8 cellular contexts compared by ENCODE assay signal in the genomic region with DNA sequence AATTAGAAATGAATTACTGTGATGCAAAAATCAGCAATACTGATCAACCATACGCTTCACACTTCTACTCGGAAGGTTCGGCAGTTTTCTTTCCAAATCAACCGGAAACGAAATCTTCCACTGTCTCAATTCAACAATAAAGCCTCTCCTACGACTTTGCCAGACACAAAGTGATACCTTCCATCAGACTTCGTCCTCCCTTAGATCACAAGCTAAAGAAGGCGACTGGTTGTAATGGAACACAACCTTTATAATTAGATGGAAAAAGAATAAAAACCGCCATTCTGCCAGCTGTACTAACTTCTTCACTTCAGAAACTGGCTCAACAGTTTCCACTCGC. TPM values are rescaled to one million over a fixed set of nuclear protein-coding genes. Genes with fewer than 3 reads are reported as not detected.
DNase-seq lines count a peak whose midpoint lies in the region; ATAC-seq, FAIRE-seq and TF ChIP-seq lines count a peak whose summit lies in the region.

No MANE protein-coding gene starts in this region.

- H3K9me3 ChIP-seq in CD8-positive, alpha-beta memory T cell (ENCODE audit: low read length) = no peaks in the 10 kb centered on the region
- H3K9me3 ChIP-seq in H1 (ENCODE audit: insufficient read depth in 2 of 2, low read depth in 1 of 2, low read length in 1 of 2) (no peaks in the 10 kb centered on the region), neural progenitor cell (ENCODE audit: low read depth) (no peaks in the 10 kb centered on the region)

- H3K27me3 ChIP-seq in CD8-positive, alpha-beta memory T cell (ENCODE audit: insufficient read depth, low read length, poor library complexity, severe bottlenecking) = no peaks in the 10 kb centered on the region
- H3K27me3 ChIP-seq in H1 (replicated peaks in 1 of 4; ENCODE audit: control insufficient read depth in 3 of 4, extremely low read depth in 1 of 4, insufficient read depth in 3 of 4, low read length in 3 of 4) (peaks cover 0 to 2% (median 0%) of the 10 kb centered on the region in 4 experiments; a peak in 1 of 7 replicates), neural progenitor cell (peaks cover 6% of the 10 kb centered on the region)

- peaks cover 0 to 15% (median 1%) of the 10 kb centered on the region in 3 donors for H3K36me3 Mint-ChIP-seq in CD8-positive, alpha-beta memory T cell
- H3K36me3 Mint-ChIP-seq in neural progenitor cell = no peaks in the 10 kb centered on the region

- no peak for FAIRE-seq in H1 (lab: Jason Lieb, UNC)

- ATAC-seq in HG03097 (IDR thresholded peaks at IDR 0.05; ENCODE audit: low FRiP score, unreplicated experiment) (no peak), HG03045 (IDR thresholded peaks at IDR 0.05; ENCODE audit: unreplicated experiment) (no peak)

- no peaks in the 10 kb centered on the region for H3K9me3 Mint-ChIP-seq in CD8-positive, alpha-beta memory T cell
- no peaks in the 10 kb centered on the region for H3K9me3 Mint-ChIP-seq in neural progenitor cell

- H2BK12ac ChIP-seq in H1 (ENCODE audit: low read depth, low read length) = no peak overlapping the region

- H3K79me2 ChIP-seq in H1 (ENCODE audit: control insufficient read depth in 1 of 2, insufficient read depth in 2 of 2, low read length in 2 of 2) (peaks cover 10 to 49% of the 10 kb centered on the region in 2 experiments), neural progenitor cell (ENCODE audit: low read depth) (peaks cover 55% of the 10 kb centered on the region)

- peaks cover 23% of the 10 kb centered on the region for H3K4me1 ChIP-seq in CD8-positive, alpha-beta memory T cell (ENCODE audit: insufficient read depth, low read length)
- H3K4me1 ChIP-seq in H1 (replicated peaks in 1 of 4; ENCODE audit: control insufficient read depth in 3 of 4, insufficient read depth in 4 of 4, low read length in 3 of 4) (peaks cover 0 to 2% (median under 1%) of the 10 kb centered on the region in 4 experiments; a peak in 3 of 7 replicates), neural progenitor cell (peaks cover 15% of the 10 kb centered on the region)

- peaks cover 0 to 2% of the 10 kb centered on the region in 2 donors for H3K27me3 Mint-ChIP-seq in CD8-positive, alpha-beta memory T cell
- H3K27me3 Mint-ChIP-seq in neural progenitor cell (ENCODE audit: insufficient read depth, low read depth) = peaks cover 3% of the 10 kb centered on the region

- H4K8ac ChIP-seq in H1 (ENCODE audit: extremely low read depth, insufficient read depth, low read length) = no peak overlapping the region

- POLR2A ChIA-PET in CD8-positive, alpha-beta memory T cell (lab: Charles Lee) = interaction anchor here (1.0 kb wide), 1 partner anchor 11 kb away, joined by 3 read pairs; no protein-coding TSS in a partner anchor
- POLR2A ChIA-PET in H1 (lab: Charles Lee; ENCODE audit: partially characterized antibody) = interaction anchor here (0.8 to 2.0 kb wide), 10 partner anchors 9 to 432 kb away, joined by 3 to 10 read pairs (median 3); no protein-coding TSS in a partner anchor

- H3K18ac ChIP-seq in H1 (ENCODE audit: extremely low read depth, low read length) = peak overlapping the region; percentile 49; the same call in 1 of the 2 replicates

- H3K56ac ChIP-seq in H1 (replicated peaks; ENCODE audit: insufficient read length, low read depth, low read length) = peak overlapping the region; percentile 91

- TF ChIP-seq RAD21 in H1 (IDR thresholded peaks at IDR 0.05 in 1 of 2, conservative IDR thresholded peaks at IDR 0.05 in 1 of 2; ENCODE audit: low read depth in 2 of 2, low read length in 2 of 2) = no peak

- H4K5ac ChIP-seq in H1 (ENCODE audit: insufficient read length, low read depth, low read length) = peak overlapping the region; percentile 73

- no peak overlapping the region for H2BK20ac ChIP-seq in H1 (ENCODE audit: low read length)

- no peak overlapping the region for H3K14ac ChIP-seq in H1 (ENCODE audit: insufficient read length)

- H2BK120ac ChIP-seq in H1 (replicated peaks; ENCODE audit: low read depth, low read length) = no peak overlapping the region

- peak overlapping the region; percentile 94 for H4K91ac ChIP-seq in H1 (replicated peaks; ENCODE audit: insufficient read length, low read length)

- no peak for DNase-seq in CD8-positive, alpha-beta memory T cell
- DNase-seq in NAMALWA (ENCODE audit: low spot score) (peak; percentile 40), H1 (ENCODE audit: low read depth in 1 of 2, low spot score in 2 of 2) (no peak), neural progenitor cell (ENCODE audit: low spot score) (peak; percentile 4), glomerular visceral epithelial cell (ENCODE audit: extremely low spot score) (no peak), NCI-H2107 (lab: John Stamatoyannopoulos, UW) (no peak)

- peak overlapping the region; percentile 73 to 96 (median 88) for H3K27ac Mint-ChIP-seq in CD8-positive, alpha-beta memory T cell
- H3K27ac Mint-ChIP-seq in neural progenitor cell = peak overlapping the region; percentile 65

- peak overlapping the region; percentile 85; the same call in 1 of the 2 replicates for H2BK5ac ChIP-seq in H1 (ENCODE audit: low read depth, low read length)

- peak overlapping the region; percentile 71 to 72 for H3K4me2 ChIP-seq in H1 (ENCODE audit: insufficient read depth in 1 of 2, low read depth in 2 of 2, low read length in 2 of 2)
- peak overlapping the region; percentile 83 for H3K4me2 ChIP-seq in neural progenitor cell

- TF ChIP-seq EP300 in H1 (IDR thresholded peaks at IDR 0.05; ENCODE audit: borderline replicate concordance in 1 of 2, low read depth in 2 of 2, low read length in 2 of 2) = no peak

- TF ChIP-seq POLR2A in H1 (IDR thresholded peaks at IDR 0.05; ENCODE audit: control extremely low read depth in 1 of 2, low read depth in 2 of 2, low read length in 2 of 2) = no peak

- H3K79me1 ChIP-seq in H1 (ENCODE audit: low read depth, low read length) = peaks cover 2% of the 10 kb centered on the region; the same call in 1 of the 2 replicates

- peak overlapping the region; percentile 94 for H3K4me3 ChIP-seq in CD8-positive, alpha-beta memory T cell (ENCODE audit: low read length)
- H3K4me3 ChIP-seq in H1 (ENCODE audit: extremely low read depth in 1 of 4, insufficient read depth in 2 of 4, low read depth in 3 of 4, low read length in 4 of 4) (peak overlapping the region; percentile 74 to 92 (median 88)), neural progenitor cell (peak overlapping the region; percentile 90)

- no peaks in the 10 kb centered on the region for H3F3A ChIP-seq in neural progenitor cell (ENCODE audit: low read depth)

- no peak overlapping the region for H2BK15ac ChIP-seq in H1 (ENCODE audit: low read length)

- peaks cover 0 to 3% of the 10 kb centered on the region in 2 experiments for H4K20me1 ChIP-seq in H1 (replicated peaks in 1 of 2; ENCODE audit: control insufficient read depth in 1 of 2, insufficient read depth in 2 of 2, low read length in 2 of 2)
- peaks cover 22% of the 10 kb centered on the region for H4K20me1 ChIP-seq in neural progenitor cell (ENCODE audit: low read depth)

- no peak for TF ChIP-seq CTCF in H1 (IDR thresholded peaks at IDR 0.05; ENCODE audit: control extremely low read depth in 1 of 3, insufficient read depth in 1 of 3, low read depth in 1 of 3, low read length in 3 of 3)
- TF ChIP-seq CTCF in neural progenitor cell (IDR thresholded peaks at IDR 0.05) = no peak

- H2AFZ ChIP-seq in H1 (ENCODE audit: low read length) (no peak overlapping the region), neural progenitor cell (replicated peaks) (peak overlapping the region; percentile 66)

- no peaks in the 10 kb centered on the region for H3K36me3 ChIP-seq in CD8-positive, alpha-beta memory T cell (ENCODE audit: insufficient read depth, low read length)
- H3K36me3 ChIP-seq in H1 (ENCODE audit: control insufficient read depth in 2 of 4, insufficient read depth in 4 of 4, low read length in 3 of 4) (no peaks in the 10 kb centered on the region), neural progenitor cell (no peaks in the 10 kb centered on the region)

- CTCF ChIA-PET in CD8-positive, alpha-beta memory T cell (lab: Charles Lee) = interaction anchor here (0.8 to 2.5 kb wide), 28 partner anchors 9 to 568 kb away, joined by 3 to 14 read pairs (median 5); partner anchors contain the start of genes ABCC5, EEF1AKMT4, MAP6D1 and MCF2L2
- CTCF ChIA-PET in H1 (lab: Charles Lee; ENCODE audit: partially characterized antibody) = interaction anchor here (0.6 to 2.0 kb wide), 24 partner anchors 8 to 416 kb away, joined by 3 to 11 read pairs (median 4); partner anchors contain the start of gene MAP6D1

- peak overlapping the region; percentile 86 to 97 (median 90) for H3K4me3 Mint-ChIP-seq in CD8-positive, alpha-beta memory T cell
- H3K4me3 Mint-ChIP-seq in neural progenitor cell = peak overlapping the region; percentile 98

- H3K4ac ChIP-seq in H1 (replicated peaks; ENCODE audit: insufficient read length, low read depth, low read length) = no peak overlapping the region

- H3K23me2 ChIP-seq in H1 (ENCODE audit: low read depth, low read length) = peaks cover 3% of the 10 kb centered on the region; the same call in 1 of the 2 replicates

- 11% methylated on average over 10 of the region's 10 CpGs; no CpG with 5 or more reads in 1 of the 2 experiments for WGBS in H1 (ENCODE audit: extremely low coverage in 1 of 2, insufficient coverage in 1 of 2, insufficient read length in 1 of 2, insufficient replicate concordance in 2 of 2, low coverage in 1 of 2, low lambda C conversion rate in 2 of 2, missing lambda C conversion rate in 1 of 2), 2 experiments

- peaks cover 39 to 52% (median 51%) of the 10 kb centered on the region in 3 donors for H3K4me1 Mint-ChIP-seq in CD8-positive, alpha-beta memory T cell
- peaks cover 27% of the 10 kb centered on the region for H3K4me1 Mint-ChIP-seq in neural progenitor cell

- H3K27ac ChIP-seq in CD8-positive, alpha-beta memory T cell (ENCODE audit: low read depth, low read length) = peak overlapping the region; percentile 81
- peak overlapping the region; percentile 81; the same call in 1 of the 2 replicates for H3K27ac ChIP-seq in H1 (ENCODE audit: low read depth, low read length)
- H3K27ac ChIP-seq in neural progenitor cell = peak overlapping the region; percentile 4

- no peak overlapping the region for H3K23ac ChIP-seq in H1 (ENCODE audit: insufficient read length)

- H2AK5ac ChIP-seq in H1 (ENCODE audit: low read depth, low read length) = no peak overlapping the region

- H3K9ac ChIP-seq in H1 (replicated peaks in 1 of 4; ENCODE audit: extremely low read depth in 1 of 4, low read depth in 3 of 4, low read length in 3 of 4) (peak overlapping the region; percentile 70 to 88 (median 78)), neural progenitor cell (peak overlapping the region; percentile 62)

RNA-seq across cellular contexts. Expression of gene PARL, which starts 0.6 kb away (rescaled TPM):
- 10 to 100 TPM; 95.9 to 98.1 TPM for total RNA-seq in CD8-positive, alpha-beta memory T cell
- 93.4 TPM for polyA plus RNA-seq in CD8-positive, alpha-beta memory T cell
- 81.3 and 85.0 TPM in 2 replicates for total RNA-seq in H1 (2021; fragmentation: NEBNext Ultra II Directional; extraction: Animal tissue kit (Norgen Biotek cat#: 25700))
- polyA plus RNA-seq in H1 (2011; rRNA removed) = 37.5 and 62.7 TPM in 2 replicates
- polyA plus RNA-seq in H1 (2011; cell fraction: cytosol; rRNA removed) = 51.3 TPM
- polyA plus RNA-seq in H1 (2011; cell fraction: nucleus; rRNA removed) = 18.9 TPM
- polyA plus RNA-seq in H1 (2012, experiment 1 of 2) = 63.4 to 74.7 TPM (median 68.9 TPM) in 4 replicates
- polyA plus RNA-seq in H1 (2012, experiment 2 of 2) = 40.0 TPM
- 72.3 TPM for polyA plus RNA-seq in H1 (2013, experiment 1 of 2)
- polyA plus RNA-seq in H1 (2013, experiment 2 of 2) = 80.8 TPM
- 23.3 and 31.9 TPM in 2 replicates for polyA minus RNA-seq in H1 (2011; rRNA and poly(A)+ RNA removed)
- 15.3 TPM for polyA minus RNA-seq in H1 (2011; cell fraction: cytosol; rRNA and poly(A)+ RNA removed)
- 13.8 TPM for polyA minus RNA-seq in H1 (2011; cell fraction: nucleus; rRNA and poly(A)+ RNA removed)
- total RNA-seq in neural progenitor cell (ENCODE audit: low replicate concordance) = 50.7 and 70.5 TPM in 2 replicates

RNA-seq across cellular contexts. Expression of gene MAP6D1, which starts 58.7 kb away (rescaled TPM):
- total RNA-seq in CD8-positive, alpha-beta memory T cell = 1 to 10 TPM; 3.7 to 3.8 TPM
- polyA plus RNA-seq in CD8-positive, alpha-beta memory T cell = 3.6 TPM
- 4.1 and 5.2 TPM in 2 replicates for total RNA-seq in H1 (2021; fragmentation: NEBNext Ultra II Directional; extraction: Animal tissue kit (Norgen Biotek cat#: 25700))
- polyA plus RNA-seq in H1 (2011; rRNA removed) = 4.8 and 5.4 TPM in 2 replicates
- polyA plus RNA-seq in H1 (2011; cell fraction: cytosol; rRNA removed) = 3.7 TPM
- polyA plus RNA-seq in H1 (2011; cell fraction: nucleus; rRNA removed) = 3.7 TPM
- polyA plus RNA-seq in H1 (2012, experiment 1 of 2) = 1.2 to 2.5 TPM (median 2.0 TPM) in 4 replicates
- polyA plus RNA-seq in H1 (2012, experiment 2 of 2) = 4.9 TPM
- polyA plus RNA-seq in H1 (2013, experiment 1 of 2) = 3.4 TPM
- 3.8 TPM for polyA plus RNA-seq in H1 (2013, experiment 2 of 2)
- polyA minus RNA-seq in H1 (2011; rRNA and poly(A)+ RNA removed) = 0.37 and 0.95 TPM in 2 replicates
- 1.4 TPM for polyA minus RNA-seq in H1 (2011; cell fraction: cytosol; rRNA and poly(A)+ RNA removed)
- 1.5 TPM for polyA minus RNA-seq in H1 (2011; cell fraction: nucleus; rRNA and poly(A)+ RNA removed)
- 3.5 and 12.4 TPM in 2 replicates for total RNA-seq in neural progenitor cell (ENCODE audit: low replicate concordance)

Comparison
In these comparisons a context has a peak if more than half of its experiments do, and no peak if none do; other contexts are left out.
1. DNase-seq: peak in NAMALWA (single experiment) and neural progenitor cell (single experiment); none in CD8-positive, alpha-beta memory T cell (0 of 5), H1 (0 of 2), glomerular visceral epithelial cell (single experiment) and NCI-H2107 (single experiment).
2. H3K27ac ChIP-seq: peak in every context shown above with its lines; median percentile 81 in CD8-positive, alpha-beta memory T cell; 81 in H1; 4 in neural progenitor cell.
3. Peak in every context shown above with its lines, with median percentiles within 50 percentile points of each other: H3K4me3 ChIP-seq.